ENCODE assay signal across 8 cellular contexts in the genomic region with DNA sequence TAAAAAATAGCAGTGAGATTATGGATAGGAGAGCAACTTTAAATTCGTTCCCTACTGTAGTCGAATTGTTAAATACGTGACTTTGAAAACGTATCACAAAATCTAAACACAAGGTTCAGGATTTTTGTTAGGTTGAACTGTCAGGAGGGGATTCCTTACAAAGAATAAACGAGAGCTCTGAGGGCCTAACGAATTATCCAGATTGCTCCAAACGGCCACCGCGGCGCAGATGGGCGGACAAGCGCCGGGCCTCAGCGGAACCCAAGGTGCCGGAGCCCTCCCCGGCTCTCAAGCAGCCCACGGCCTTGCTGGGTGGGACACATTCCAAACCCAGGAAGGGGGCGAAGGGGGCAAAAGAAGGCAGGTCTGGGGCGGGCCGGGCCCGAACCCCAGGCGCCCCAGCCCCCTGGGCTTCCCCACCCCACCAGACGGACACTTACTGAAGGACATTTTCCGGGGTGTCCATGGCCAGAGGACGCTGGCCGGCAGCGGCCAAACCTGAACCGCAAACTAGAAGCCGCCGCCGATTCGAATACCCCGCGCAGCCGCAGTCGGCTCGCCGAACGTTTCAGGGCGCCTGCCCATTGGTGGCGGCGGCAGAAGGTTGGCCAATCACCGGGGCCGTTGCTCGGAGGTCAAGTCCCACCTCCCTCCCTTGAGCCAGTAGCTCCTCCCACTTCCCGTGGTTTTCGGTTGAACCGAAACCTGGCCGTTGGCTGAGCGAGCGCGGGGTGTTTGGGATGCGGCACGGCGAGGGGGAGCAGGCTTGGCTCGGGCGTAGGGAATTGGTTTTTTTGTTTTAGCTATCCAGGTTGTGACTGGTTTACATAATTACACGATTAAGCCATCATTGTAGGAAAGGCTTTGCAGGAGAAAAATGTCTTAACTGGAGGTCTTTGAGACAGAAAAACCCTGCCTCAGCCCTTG. TPM values are rescaled to one million over a fixed set of nuclear protein-coding genes. Genes with fewer than 3 reads are reported as not detected.
DNase-seq lines count a peak whose midpoint lies in the region; ATAC-seq and TF ChIP-seq lines count a peak whose summit lies in the region.

A gene (minus strand): TSS at position 534 of the 927 bp plus-strand sequence. CDS start 68 bp downstream, at position 466.

- H3K27ac Mint-ChIP-seq in Calu3 (ENCODE audit: unreplicated experiment) (peak within 1 kb of the TSS; percentile 91), endothelial cell (ENCODE audit: unreplicated experiment) (peak within 1 kb of the TSS; percentile 67)

- peak within 1 kb of the TSS; percentile 94 for H3K4me3 Mint-ChIP-seq in Calu3 (ENCODE audit: low read depth, unreplicated experiment)
- H3K4me3 Mint-ChIP-seq in endothelial cell (ENCODE audit: unreplicated experiment): peak within 1 kb of the TSS; percentile 99

- H3K27me3 ChIP-seq in HUES64 (ENCODE audit: insufficient read depth, low read length): no peaks in the 10 kb centered on the region
- H3K27me3 ChIP-seq in OCI-LY1 (ENCODE audit: insufficient read depth, low read length): no peaks in the 10 kb centered on the region

- H3K36me3 ChIP-seq in HUES64 (ENCODE audit: insufficient read depth, low read length) (peaks cover 33% of the 10 kb centered on the region), OCI-LY1 (ENCODE audit: insufficient read depth, low read length) (peaks cover 21% of the 10 kb centered on the region)

- H3K9me3 ChIP-seq in HUES64 (ENCODE audit: insufficient read depth, low read depth, low read length) (no peaks in the 10 kb centered on the region), OCI-LY1 (ENCODE audit: low read length) (no peaks in the 10 kb centered on the region)

- intact Hi-C loops in Calu3 (cut with micrococcal nuclease; ENCODE audit: unreplicated experiment): loop anchor here (5.0 kb wide), 1 partner anchor 80 kb away; no protein-coding TSS in a partner anchor

- H3K4me1 Mint-ChIP-seq in Calu3 (ENCODE audit: low read depth, unreplicated experiment) (peaks cover 30% of the 10 kb centered on the region), endothelial cell (ENCODE audit: unreplicated experiment) (peaks cover 15% of the 10 kb centered on the region)

- peak within 1 kb of the TSS; percentile 88 for H3K4me2 ChIP-seq in OCI-LY1 (ENCODE audit: low read length)

- WGBS in HUES64: under 1% methylated on average over 53 of the region's 58 CpGs

- no peak for TF ChIP-seq CTCF in Calu3 (IDR thresholded peaks at IDR 0.05; ENCODE audit: unreplicated experiment)
- TF ChIP-seq CTCF in OCI-LY1 (IDR thresholded peaks at IDR 0.05; ENCODE audit: low read length): no peak
- no peak for TF ChIP-seq CTCF in endothelial cell (IDR thresholded peaks at IDR 0.05; ENCODE audit: unreplicated experiment)

- no peaks in the 10 kb centered on the region for H4K20me1 ChIP-seq in OCI-LY1 (ENCODE audit: insufficient read depth, low read length)

- CTCF ChIA-PET in Calu3 (lab: Charles Lee): interaction anchor here (0.7 to 1.0 kb wide), 3 partner anchors 55 to 77 kb away, joined by 3 read pairs; a partner anchor contains a TSS

- BruUV-seq in Calu3 (replicated peaks; lab: Mats Ljungman, UMichigan): no TSS peak

- H3K4me1 ChIP-seq in HUES64 (ENCODE audit: insufficient read depth, low read length) (peaks cover 27% of the 10 kb centered on the region), OCI-LY1 (ENCODE audit: insufficient read depth, low read length, severe bottlenecking) (peaks cover 35% of the 10 kb centered on the region)

- DNase-seq in Calu3 (peak; percentile 98), endothelial cell (ENCODE audit: low spot score) (peak; percentile 98), midbrain (lab: John Stamatoyannopoulos, UW) (peak; percentile 95)
- peak; percentile 93 for DNase-seq in activated CD8-positive, alpha-beta memory T cell treated with anti-CD3 and anti-CD28 coated beads, Interleukin-2, amount 50 U/mL, for 4 hours
- DNase-seq in stimulated activated CD8-positive, alpha-beta memory T cell treated with anti-CD3 and anti-CD28 coated beads, Interleukin-2, amount 100 ng/mL, for 1 hour (ENCODE audit: low read depth in 2 of 2): peak; percentile 86 to 93

- H3K36me3 Mint-ChIP-seq in Calu3 (ENCODE audit: insufficient read depth, unreplicated experiment) (peaks cover 21% of the 10 kb centered on the region), endothelial cell (ENCODE audit: low read depth, unreplicated experiment) (no peaks in the 10 kb centered on the region)

- H3K9me2 ChIP-seq in OCI-LY1 (ENCODE audit: low read depth, low read length): no peaks in the 10 kb centered on the region

- peak within 1 kb of the TSS; percentile 87 for H3K27ac ChIP-seq in HUES64 (ENCODE audit: low read depth, low read length)
- peak within 1 kb of the TSS; percentile 82 for H3K27ac ChIP-seq in OCI-LY1 (ENCODE audit: low read depth, low read length, poor library complexity, severe bottlenecking)

- peak within 1 kb of the TSS; percentile 82 for H3K9ac ChIP-seq in HUES64 (ENCODE audit: low read depth, low read length)
- H3K9ac ChIP-seq in OCI-LY1 (ENCODE audit: low read length): peak within 1 kb of the TSS; percentile 96

- peak; percentile 62 for ATAC-seq in GM21447 (IDR thresholded peaks at IDR 0.05; ENCODE audit: unreplicated experiment)

- H3K4me3 ChIP-seq in HUES64 (ENCODE audit: low read length) (peak within 1 kb of the TSS; percentile 85), OCI-LY1 (ENCODE audit: low read depth, low read length, poor library complexity, severe bottlenecking) (peak within 1 kb of the TSS; percentile 99)

- peaks cover 34% of the 10 kb centered on the region for H3K79me2 ChIP-seq in OCI-LY1 (ENCODE audit: insufficient read depth, low read length)

- H3K27me3 Mint-ChIP-seq in Calu3 (ENCODE audit: unreplicated experiment) (peaks cover 23% of the 10 kb centered on the region), endothelial cell (ENCODE audit: unreplicated experiment) (peaks cover 2% of the 10 kb centered on the region)

- H3F3A ChIP-seq in OCI-LY1 (ENCODE audit: insufficient read depth, low read length): no peaks in the 10 kb centered on the region

- peak within 1 kb of the TSS; percentile 13; the same call in 1 of the 2 replicates for H2AFZ ChIP-seq in OCI-LY1 (ENCODE audit: low read length)

- H3K9me3 Mint-ChIP-seq in Calu3 (ENCODE audit: low read depth, unreplicated experiment) (no peaks in the 10 kb centered on the region), endothelial cell (ENCODE audit: unreplicated experiment) (no peaks in the 10 kb centered on the region)

RNA-seq across cellular contexts. Expression of the gene that starts here (rescaled TPM):
- total RNA-seq in Calu3 (2022) (63.6 and 66.1 TPM in 2 replicates), endothelial cell (ENCODE audit: unreplicated experiment) (12.5 TPM)
- 93.6 TPM for polyA plus RNA-seq in HUES64 (2013, experiment 1 of 2)
- 107 TPM for polyA plus RNA-seq in HUES64 (2013, experiment 2 of 2)

Comparison
In these comparisons a context has a peak if more than half of its experiments do, and no peak if none do; other contexts are left out.
1. Peak in every context shown above with its lines: DNase-seq, ATAC-seq, H3K4me3 ChIP-seq and H3K27ac ChIP-seq.